In genomic region chr17:4221899-4222659, GRCh38 we compare ENCODE assay signal across 1 cellular context.
TF ChIP-seq lines count a peak whose summit lies in the region.

No MANE protein-coding gene starts in this region.

TF ChIP-seq in GM23338, 12 proteins besides CTCF, POLR2A, EP300 and RAD21 (continued from another document):
- TF ChIP-seq ZNF331 (CRISPR knock-in tag; IDR thresholded peaks at IDR 0.05; ENCODE audit: low read depth) (no peak), ZNF462 (CRISPR knock-in tag; IDR thresholded peaks at IDR 0.05) (no peak), CREB1 (CRISPR knock-in tag; IDR thresholded peaks at IDR 0.05; ENCODE audit: low read depth) (no peak), EZH2 (IDR thresholded peaks at IDR 0.05; ENCODE audit: low read depth, unreplicated experiment) (no peak)
TF ChIP-seq in GM23338: peak in this region for 0.
